8 cellular contexts compared by ENCODE assay signal in genomic region chr16:1311738-1312458, GRCh38. TPM values are rescaled to one million over a fixed set of nuclear protein-coding genes. Genes with fewer than 3 reads are reported as not detected.
A peak's percentile ranks its signal among the peaks of the same experiment; 100 is the strongest.
DNase-seq lines count a peak whose midpoint lies in the region; ATAC-seq and TF ChIP-seq lines count a peak whose summit lies in the region.

No MANE protein-coding gene starts in this region.

- H3K27ac ChIP-seq in CD4-positive, CD25-positive, alpha-beta regulatory T cell (ENCODE audit: insufficient read depth, low read length, poor library complexity, severe bottlenecking): no peak overlapping the region
- peak overlapping the region in 1 of 4 donors; percentile 92 for H3K27ac ChIP-seq in Peyer's patch
- H3K27ac ChIP-seq in esophagus squamous epithelium: peak overlapping the region in 3 of 4 donors; percentile 77 to 99 (median 99)
- no peak overlapping the region for H3K27ac ChIP-seq in neural progenitor cell
- H3K27ac ChIP-seq in body of pancreas: no peak overlapping the region

- no peak for ATAC-seq in CD4-positive, CD25-positive, alpha-beta regulatory T cell (ENCODE audit: low read depth in 2 of 2)
- ATAC-seq in body of pancreas (no peak), HG02973 (IDR thresholded peaks at IDR 0.05; ENCODE audit: unreplicated experiment) (no peak)

- peak overlapping the region in 1 of 3 donors; percentile 43 for H3K27ac Mint-ChIP-seq in CD4-positive, CD25-positive, alpha-beta regulatory T cell
- H3K27ac Mint-ChIP-seq in neural progenitor cell: no peak overlapping the region

- peaks cover 4 to 40% (median 16%) of the 10 kb centered on the region in 4 donors for H3K4me1 Mint-ChIP-seq in CD4-positive, CD25-positive, alpha-beta regulatory T cell
- H3K4me1 Mint-ChIP-seq in neural progenitor cell: peaks cover 18% of the 10 kb centered on the region

- peaks cover 5% of the 10 kb centered on the region for H3K27me3 Mint-ChIP-seq in CD4-positive, CD25-positive, alpha-beta regulatory T cell
- peaks cover 6% of the 10 kb centered on the region for H3K27me3 Mint-ChIP-seq in neural progenitor cell (ENCODE audit: insufficient read depth, low read depth)

- H3K36me3 ChIP-seq in CD4-positive, CD25-positive, alpha-beta regulatory T cell (ENCODE audit: control insufficient read depth, insufficient read depth, low read length): peaks cover 37% of the 10 kb centered on the region
- H3K36me3 ChIP-seq in Peyer's patch (peaks cover 0 to 35% (median 0%) of the 10 kb centered on the region in 3 donors), esophagus squamous epithelium (peaks cover 33 to 46% (median 34%) of the 10 kb centered on the region in 3 donors), neural progenitor cell (no peaks in the 10 kb centered on the region), body of pancreas (replicated peaks in 1 of 2; ENCODE audit: insufficient read depth in 1 of 2, low read depth in 2 of 2) (peaks cover 12 to 26% of the 10 kb centered on the region in 2 donors)

- no peaks in the 10 kb centered on the region for H3K27me3 ChIP-seq in CD4-positive, CD25-positive, alpha-beta regulatory T cell (ENCODE audit: control insufficient read depth, insufficient read depth, low read length)
- no peaks in the 10 kb centered on the region for H3K27me3 ChIP-seq in Peyer's patch
- H3K27me3 ChIP-seq in esophagus squamous epithelium: no peaks in the 10 kb centered on the region
- H3K27me3 ChIP-seq in neural progenitor cell: no peaks in the 10 kb centered on the region
- no peaks in the 10 kb centered on the region for H3K27me3 ChIP-seq in body of pancreas

- 19 to 30% methylated on average over 4 to 8 of the region's 35 CpGs for WGBS in esophagus squamous epithelium, 2 donors
- 25 to 56% methylated on average over 14 to 32 of the region's 35 CpGs for WGBS in body of pancreas, 2 donors

- H3F3A ChIP-seq in neural progenitor cell (ENCODE audit: low read depth): peaks cover 8% of the 10 kb centered on the region

- H3K9me3 ChIP-seq in CD4-positive, CD25-positive, alpha-beta regulatory T cell (ENCODE audit: control insufficient read depth in 2 of 2, low read length in 2 of 2): no peaks in the 10 kb centered on the region
- H3K9me3 ChIP-seq in Peyer's patch (no peaks in the 10 kb centered on the region), esophagus squamous epithelium (no peaks in the 10 kb centered on the region), neural progenitor cell (ENCODE audit: low read depth) (no peaks in the 10 kb centered on the region), body of pancreas (no peaks in the 10 kb centered on the region)

- TF ChIP-seq CTCF in Peyer's patch (IDR thresholded peaks at IDR 0.05) (no peak), esophagus squamous epithelium (IDR thresholded peaks at IDR 0.05) (no peak), neural progenitor cell (IDR thresholded peaks at IDR 0.05) (no peak), body of pancreas (IDR thresholded peaks at IDR 0.05) (no peak)

- peaks cover 40% of the 10 kb centered on the region for H3K4me1 ChIP-seq in CD4-positive, CD25-positive, alpha-beta regulatory T cell (ENCODE audit: control insufficient read depth, insufficient read depth, low read length, poor library complexity, severe bottlenecking)
- H3K4me1 ChIP-seq in Peyer's patch: peaks cover 8 to 36% (median 21%) of the 10 kb centered on the region in 4 donors
- H3K4me1 ChIP-seq in esophagus squamous epithelium: peaks cover 24 to 62% (median 36%) of the 10 kb centered on the region in 3 donors
- H3K4me1 ChIP-seq in neural progenitor cell: peaks cover 11% of the 10 kb centered on the region
- H3K4me1 ChIP-seq in body of pancreas: peaks cover 28% of the 10 kb centered on the region

- H2AFZ ChIP-seq in neural progenitor cell (replicated peaks): no peak overlapping the region

- H3K4me2 ChIP-seq in neural progenitor cell: peak overlapping the region; percentile 100

- DNase-seq in CD4-positive, CD25-positive, alpha-beta regulatory T cell: no peak
- DNase-seq in Peyer's patch (no peak), esophagus squamous epithelium (lab: John Stamatoyannopoulos, UW) (no peak), neural progenitor cell (ENCODE audit: low spot score) (no peak), body of pancreas (no peak), AG08396 (ENCODE audit: low spot score) (no peak), hypothalamus (lab: John Stamatoyannopoulos, UW) (no peak)

- peak overlapping the region; percentile 96 for H3K4me3 ChIP-seq in CD4-positive, CD25-positive, alpha-beta regulatory T cell (ENCODE audit: low read depth, low read length)
- H3K4me3 ChIP-seq in Peyer's patch (peak overlapping the region; percentile 59 to 92 (median 82)), esophagus squamous epithelium (peak overlapping the region; percentile 68 to 93 (median 82)), neural progenitor cell (peak overlapping the region; percentile 100), body of pancreas (no peak overlapping the region)

- intact Hi-C loops in esophagus squamous epithelium (cut with DNase I): no loop called here
- intact Hi-C loops in body of pancreas (cut with DNase I): no loop called here

- TF ChIP-seq POLR2A in Peyer's patch (IDR thresholded peaks at IDR 0.05): no peak
- TF ChIP-seq POLR2A in esophagus squamous epithelium (IDR thresholded peaks at IDR 0.05): no peak
- no peak for TF ChIP-seq POLR2A in body of pancreas (IDR thresholded peaks at IDR 0.05)

- peaks cover 0 to 1% (median 0%) of the 10 kb centered on the region in 7 donors for H3K9me3 Mint-ChIP-seq in CD4-positive, CD25-positive, alpha-beta regulatory T cell
- H3K9me3 Mint-ChIP-seq in neural progenitor cell: no peaks in the 10 kb centered on the region

- H3K79me2 ChIP-seq in neural progenitor cell (ENCODE audit: low read depth): peaks cover 71% of the 10 kb centered on the region

- peaks cover 70% of the 10 kb centered on the region for H4K20me1 ChIP-seq in neural progenitor cell (ENCODE audit: low read depth)

- peak overlapping the region; percentile 100 for H3K9ac ChIP-seq in neural progenitor cell

- peak overlapping the region in 3 of 4 donors; percentile 93 to 97 (median 94) for H3K4me3 Mint-ChIP-seq in CD4-positive, CD25-positive, alpha-beta regulatory T cell
- H3K4me3 Mint-ChIP-seq in neural progenitor cell: peak overlapping the region; percentile 98

- H3K36me3 Mint-ChIP-seq in CD4-positive, CD25-positive, alpha-beta regulatory T cell: peaks cover 22% of the 10 kb centered on the region
- H3K36me3 Mint-ChIP-seq in neural progenitor cell: peaks cover 19% of the 10 kb centered on the region

RNA-seq across cellular contexts. Expression of gene UBE2I, which starts 2.5 kb away (rescaled TPM):
- total RNA-seq in CD4-positive, CD25-positive, alpha-beta regulatory T cell: 205 TPM
- 100 to 1,000 TPM in 1 of 4 donors, 10 to 100 TPM in 3; 75.5 to 124 (median 89.6) TPM for polyA plus RNA-seq in CD4-positive, CD25-positive, alpha-beta regulatory T cell
- total RNA-seq in Peyer's patch (100 to 1,000 TPM in 3 of 4 donors, 10 to 100 TPM in 1; 54.1 to 119 (median 107) TPM), esophagus squamous epithelium (10 to 100 TPM; 31.8 to 88.1 (median 76.3) TPM), neural progenitor cell (ENCODE audit: low replicate concordance) (184 and 239 TPM in 2 replicates), body of pancreas (10 to 100 TPM; 25.9 to 81.7 TPM)

RNA-seq across cellular contexts. Expression of gene BAIAP3, which starts 21.5 kb away (rescaled TPM):
- 3.1 TPM for total RNA-seq in CD4-positive, CD25-positive, alpha-beta regulatory T cell
- under 1 TPM; 0.11 to 0.79 (median 0.27) TPM for polyA plus RNA-seq in CD4-positive, CD25-positive, alpha-beta regulatory T cell
- total RNA-seq in Peyer's patch: 100 to 1,000 TPM in 1 of 4 donors, 10 to 100 TPM in 3; 17.9 to 160 (median 29.0) TPM
- 1 to 10 TPM in 2 of 4 donors, under 1 TPM in 2; 0.68 to 2.7 (median 1.00) TPM for total RNA-seq in esophagus squamous epithelium
- 0.34 and 4.0 TPM in 2 replicates for total RNA-seq in neural progenitor cell (ENCODE audit: low replicate concordance)
- 10 to 100 TPM in 1 of 2 donors, 1 to 10 TPM in 1; 7.0 to 20.8 TPM for total RNA-seq in body of pancreas

RNA-seq across cellular contexts. Expression of gene TSR3, which starts 39.8 kb away (rescaled TPM):
- 31.5 TPM for total RNA-seq in CD4-positive, CD25-positive, alpha-beta regulatory T cell
- 100 to 1,000 TPM in 1 of 4 donors, 10 to 100 TPM in 3; 81.1 to 103 (median 94.1) TPM for polyA plus RNA-seq in CD4-positive, CD25-positive, alpha-beta regulatory T cell
- total RNA-seq in Peyer's patch: 10 to 100 TPM; 48.2 to 62.3 (median 53.6) TPM
- total RNA-seq in esophagus squamous epithelium: 10 to 100 TPM; 57.6 to 87.4 (median 70.5) TPM
- total RNA-seq in neural progenitor cell (ENCODE audit: low replicate concordance): 22.4 and 60.6 TPM in 2 replicates
- 10 to 100 TPM; 70.5 to 98.8 TPM for total RNA-seq in body of pancreas

RNA-seq across cellular contexts. Expression of gene GNPTG, which starts 39.8 kb away (rescaled TPM):
- 44.1 TPM for total RNA-seq in CD4-positive, CD25-positive, alpha-beta regulatory T cell
- 10 to 100 TPM; 43.2 to 51.3 (median 46.3) TPM for polyA plus RNA-seq in CD4-positive, CD25-positive, alpha-beta regulatory T cell
- 10 to 100 TPM; 51.1 to 83.3 (median 65.0) TPM for total RNA-seq in Peyer's patch
- 10 to 100 TPM; 21.6 to 46.9 (median 37.8) TPM for total RNA-seq in esophagus squamous epithelium
- 11.8 and 22.7 TPM in 2 replicates for total RNA-seq in neural progenitor cell (ENCODE audit: low replicate concordance)
- total RNA-seq in body of pancreas: 10 to 100 TPM; 38.1 to 98.2 TPM

RNA-seq across cellular contexts. Expression of gene TPSD1, which starts 56.0 kb away (rescaled TPM):
- not detected for total RNA-seq in CD4-positive, CD25-positive, alpha-beta regulatory T cell
- polyA plus RNA-seq in CD4-positive, CD25-positive, alpha-beta regulatory T cell: not detected
- total RNA-seq in Peyer's patch (10 to 100 TPM in 3 of 4 donors, not detected in 1; 10.3 to 61.1 (median 24.1) TPM), esophagus squamous epithelium (1 to 10 TPM in 1 of 4 donors, under 1 TPM in 1, not detected in 2; 0.91 to 5.9 TPM), neural progenitor cell (ENCODE audit: low replicate concordance) (not detected in 2 replicates), body of pancreas (1 to 10 TPM in 1 of 2 donors, not detected in 1; 1.6 TPM)

Comparison
In these comparisons a context has a peak if more than half of its experiments do, and no peak if none do; other contexts are left out.
1. H3K27ac ChIP-seq: peak in esophagus squamous epithelium (3 of 4); none in CD4-positive, CD25-positive, alpha-beta regulatory T cell (single experiment), neural progenitor cell (single experiment) and body of pancreas (0 of 4).
2. H3K4me3 ChIP-seq: peak in CD4-positive, CD25-positive, alpha-beta regulatory T cell (single experiment), Peyer's patch (4 of 4), esophagus squamous epithelium (4 of 4) and neural progenitor cell (single experiment); none in body of pancreas (0 of 2).